9 cellular contexts compared by ENCODE assay signal in genomic region chr22:44752285-44753188, GRCh38. TPM values are rescaled to one million over a fixed set of nuclear protein-coding genes. Genes with fewer than 3 reads are reported as not detected.
DNase-seq lines count a peak whose midpoint lies in the region; ATAC-seq and TF ChIP-seq lines count a peak whose summit lies in the region.
"Had no signal": no experiment of that assay in that cellular context is flagged by ENCODE, and none has a peak within 500 bp of the region (broad histone marks: within the 10 kb centered on the region; RNA-seq: fewer than 3 reads in every experiment).

TSS of gene ARHGAP8 (plus strand) at chr22:44752575. CDS start at chr22:44786528, 33,953 bp downstream.

- 14% methylated on average over 38 of the region's 78 CpGs for WGBS in esophagus muscularis mucosa
- WGBS in prostate gland, result 5% methylated on average over 55 of the region's 78 CpGs

- no TSS peak for BruUV-seq in PC-9 (replicated peaks; lab: Mats Ljungman, UMichigan)

- H2AFZ ChIP-seq in PC-9, result peak within 1 kb of the TSS; percentile 80

- H4K20me1 ChIP-seq in PC-9 (ENCODE audit: insufficient read depth), result peaks cover 7% of the 10 kb centered on the region; the same call in 1 of the 2 replicates

- H3K9me2 ChIP-seq in PC-9 (ENCODE audit: insufficient read depth), result no peaks in the 10 kb centered on the region

- no peaks in the 10 kb centered on the region; a peak in 1 of 3 replicates for H3K36me3 ChIP-seq in HEK293 (ENCODE audit: control insufficient read depth in 2 of 2, insufficient read depth in 1 of 2, low read length in 2 of 2)
- no peaks in the 10 kb centered on the region for H3K36me3 ChIP-seq in PC-9 (ENCODE audit: low read depth)
- H3K36me3 ChIP-seq in esophagus muscularis mucosa, result no peaks in the 10 kb centered on the region
- no peaks in the 10 kb centered on the region for H3K36me3 ChIP-seq in prostate gland

- H3K27ac ChIP-seq in HEK293 (ENCODE audit: extremely low read depth, low read depth, low read length) (peak within 1 kb of the TSS; percentile 1; the same call in 1 of the 2 replicates), PC-9 (peak within 1 kb of the TSS; percentile 77), esophagus muscularis mucosa (replicated peaks in 1 of 4) (no peak within 1 kb of the TSS), prostate gland (peak within 1 kb of the TSS; percentile 89 to 90)

- H3K4me2 ChIP-seq in PC-9, result peak within 1 kb of the TSS; percentile 98

- TF ChIP-seq CTCF in HEK293 (tag by site-specific recombination; IDR thresholded peaks at IDR 0.05) (no peak), PC-9 (conservative IDR thresholded peaks at IDR 0.05) (no peak), esophagus muscularis mucosa (IDR thresholded peaks at IDR 0.05) (no peak), prostate gland (IDR thresholded peaks at IDR 0.05) (no peak)

- H3K4me3 ChIP-seq in HEK293 (ENCODE audit: low read depth, low read length) (peak within 1 kb of the TSS; percentile 57), PC-9 (peak within 1 kb of the TSS; percentile 100), esophagus muscularis mucosa (peak within 1 kb of the TSS in 3 of 4 donors; percentile 24 to 37 (median 30)), prostate gland (peak within 1 kb of the TSS; percentile 64 to 76)

- no peak for TF ChIP-seq POLR2A in esophagus muscularis mucosa (IDR thresholded peaks at IDR 0.05; ENCODE audit: low read depth)
- TF ChIP-seq POLR2A in prostate gland (IDR thresholded peaks at IDR 0.05), result no peak

- intact Hi-C loops in PC-9 (cut with micrococcal nuclease; ENCODE audit: unreplicated experiment) (no loop called here), esophagus muscularis mucosa (cut with DNase I) (no loop called here), prostate gland (cut with DNase I) (no loop called here)

- H3K4me1 ChIP-seq in HEK293 (ENCODE audit: control insufficient read depth, insufficient read depth, low read length), result peaks cover 13% of the 10 kb centered on the region; the same call in 1 of the 2 replicates
- H3K4me1 ChIP-seq in PC-9 (replicated peaks; ENCODE audit: insufficient read depth), result peaks cover 44% of the 10 kb centered on the region
- peaks cover 0 to 20% (median 18%) of the 10 kb centered on the region in 4 donors for H3K4me1 ChIP-seq in esophagus muscularis mucosa
- peaks cover 5% of the 10 kb centered on the region for H3K4me1 ChIP-seq in prostate gland (replicated peaks)

- H3K27me3 ChIP-seq in PC-9 (ENCODE audit: insufficient read depth, low read depth), result no peaks in the 10 kb centered on the region
- peaks cover 0 to 88% (median 26%) of the 10 kb centered on the region in 4 donors for H3K27me3 ChIP-seq in esophagus muscularis mucosa
- no peaks in the 10 kb centered on the region for H3K27me3 ChIP-seq in prostate gland (replicated peaks; ENCODE audit: insufficient read depth)

- peak in 1 of 2 experiments; percentile 70 for DNase-seq in PC-9
- no peak for DNase-seq in esophagus muscularis mucosa (ENCODE audit: extremely low spot score)
- peak; percentile 63 for DNase-seq in prostate gland (ENCODE audit: low spot score)
- DNase-seq in NCI-H524 treated with DMSO at 0.1 percent for 48 hours (lab: John Stamatoyannopoulos, UW), result no peak
- no peak for DNase-seq in activated CD4-positive, alpha-beta T cell treated with anti-CD3 and anti-CD28 coated beads, Interleukin-2, amount 50 U/mL, for 48 hours
- DNase-seq: NCI-H1092 treated with DMSO at 0.1 percent for 48 hours had no signal

- TF ChIP-seq EP300 in esophagus muscularis mucosa (IDR thresholded peaks at IDR 0.05), result no peak

- peaks cover 36% of the 10 kb centered on the region for H3F3A ChIP-seq in PC-9 (ENCODE audit: insufficient read depth, low read depth)

- H3K79me2 ChIP-seq in PC-9 (ENCODE audit: low read depth), result peaks cover 42% of the 10 kb centered on the region

- CTCF ChIA-PET in HEK293 (lab: Yijun Ruan, JAX), result interaction anchor here (0.6 to 2.6 kb wide), 4 partner anchors 14 to 1382 kb away, joined by 3 to 11 read pairs (median 4); no protein-coding TSS in a partner anchor
- CTCF ChIA-PET in PC-9 (lab: Charles Lee), result interaction anchor here (0.6 to 0.7 kb wide), 2 partner anchors 30 to 1648 kb away, joined by 8 to 11 read pairs; no protein-coding TSS in a partner anchor

- H3K9me3 ChIP-seq in HEK293 (ENCODE audit: control insufficient read depth, insufficient read depth, low read depth, low read length) (no peaks in the 10 kb centered on the region), PC-9 (ENCODE audit: insufficient read depth, low read depth) (no peaks in the 10 kb centered on the region), esophagus muscularis mucosa (no peaks in the 10 kb centered on the region), prostate gland (no peaks in the 10 kb centered on the region)

- no peak for ATAC-seq in HG03442 (IDR thresholded peaks at IDR 0.05; ENCODE audit: unreplicated experiment)
- ATAC-seq in GM18870 (IDR thresholded peaks at IDR 0.05; ENCODE audit: unreplicated experiment), result no peak

- POLR2A ChIA-PET in HEK293 (lab: Yijun Ruan, JAX), result interaction anchor here (0.6 kb wide), 1 partner anchor 11 kb away, joined by 4 read pairs; no protein-coding TSS in a partner anchor
- POLR2A ChIA-PET in PC-9 (lab: Charles Lee; ENCODE audit: unreplicated experiment), result interaction anchor here (0.6 kb wide), 2 partner anchors 411 to 563 kb away, joined by 3 to 7 read pairs; partner anchors contain the start of gene NUP50

TF ChIP-seq in HEK293, 187 proteins besides CTCF, POLR2A, EP300 and RAD21 (continues in another document):
- TF ChIP-seq ZSCAN30 (tag by site-specific recombination; IDR thresholded peaks at IDR 0.05) (0 out of 2 replicates have a peak, but pooled peaks have one; percentile 45), ZBTB26 (tag by site-specific recombination; optimal IDR thresholded peaks at IDR 0.05) (peak; percentile 34), ZBTB7A (tag by site-specific recombination; IDR thresholded peaks at IDR 0.05; ENCODE audit: low read depth) (peak; percentile 43; the same call in 1 of the 2 replicates), ZNF677 (tag by site-specific recombination; IDR thresholded peaks at IDR 0.05) (no peak), ZNF398 (tag by site-specific recombination; IDR thresholded peaks at IDR 0.05) (peak; percentile 75), ZBTB8A (tag by site-specific recombination; IDR thresholded peaks at IDR 0.05) (peak; percentile 18; the same call in 1 of the 2 replicates), ZNF510 (tag by site-specific recombination; IDR thresholded peaks at IDR 0.05; ENCODE audit: insufficient replicate concordance) (no peak), ZFHX2 (tag by site-specific recombination; conservative IDR thresholded peaks at IDR 0.05) (peak; percentile 85), EGR2 (tag by site-specific recombination; IDR thresholded peaks at IDR 0.05; ENCODE audit: low read depth) (peak; percentile 90), SP3 (tag by site-specific recombination; IDR thresholded peaks at IDR 0.05) (peak; percentile 39; the same call in 1 of the 2 replicates), OSR2 (tag by site-specific recombination; IDR thresholded peaks at IDR 0.05) (no peak), ZNF335 (tag by site-specific recombination; conservative IDR thresholded peaks at IDR 0.05) (0 out of 2 replicates have a peak, but pooled peaks have one; percentile 16), GLIS2 (tag by site-specific recombination; IDR thresholded peaks at IDR 0.05) (peak; percentile 44; the same call in 1 of the 2 replicates), ZNF239 (tag by site-specific recombination; IDR thresholded peaks at IDR 0.05) (no peak), WT1 (tag by site-specific recombination; IDR thresholded peaks at IDR 0.05) (no peak), ZNF600 (tag by site-specific recombination; IDR thresholded peaks at IDR 0.05) (0 out of 2 replicates have a peak, but pooled peaks have one; percentile 16), KLF8 (tag by site-specific recombination; IDR thresholded peaks at IDR 0.05) (peak; percentile 70), AEBP2 (tag by site-specific recombination; IDR thresholded peaks at IDR 0.05; ENCODE audit: borderline replicate concordance) (no peak), ZNF138 (tag by site-specific recombination; IDR thresholded peaks at IDR 0.05; ENCODE audit: borderline replicate concordance) (no peak)

RNA-seq across cellular contexts. Expression of gene ARHGAP8, which starts in this region (rescaled TPM):
- total RNA-seq in PC-9 (2021) (114 and 130 TPM in 2 replicates), esophagus muscularis mucosa (under 1 TPM in 2 of 4 donors, not detected in 2; 0.33 to 0.58 TPM), prostate gland (10 to 100 TPM; 34.6 to 64.5 TPM)

Comparison
In these comparisons a context has a peak if more than half of its experiments do, and no peak if none do; other contexts are left out.
1. RNA of gene ARHGAP8 (total RNA-seq): 114 to 130 TPM in PC-9 and 34.6 to 64.5 TPM in prostate gland; 0.33 to 0.58 TPM in esophagus muscularis mucosa; every median in the first group is over 10 times any median in the second.
2. H3K27ac ChIP-seq: peak in HEK293 (single experiment), PC-9 (single experiment) and prostate gland (2 of 2); none in esophagus muscularis mucosa (0 of 4).
3. H3K4me3 ChIP-seq: peak in every context shown above with its lines; median percentile 100 in PC-9; 70 in prostate gland; 57 in HEK293; 30 in esophagus muscularis mucosa.